ENCODE assay signal across 9 cellular contexts in genomic region chr15:70852501-70853269, GRCh38. TPM values are rescaled to one million over a fixed set of nuclear protein-coding genes. Genes with fewer than 3 reads are reported as not detected.
A peak's percentile ranks its signal among the peaks of the same experiment; 100 is the strongest.
DNase-seq lines count a peak whose midpoint lies in the region; ATAC-seq and TF ChIP-seq lines count a peak whose summit lies in the region.
"Had no signal": no experiment of that assay in that cellular context is flagged by ENCODE, and none has a peak within 500 bp of the region (broad histone marks: within the 10 kb centered on the region; RNA-seq: fewer than 3 reads in every experiment).

No MANE protein-coding gene starts in this region.

- TF ChIP-seq POLR2A in uterus (IDR thresholded peaks at IDR 0.05), result no peak

- intact Hi-C loops in Right ventricle myocardium inferior (cut with DNase I) (loop anchor here (2.0 kb wide), 1 partner anchor 18 kb away; no protein-coding TSS in a partner anchor), cardiac septum (cut with DNase I) (no loop called here), uterus (cut with DNase I; ENCODE audit: low total_unique reads) (no loop called here)

- TF ChIP-seq CTCF in lung (IDR thresholded peaks at IDR 0.05; ENCODE audit: control extremely low read depth, extremely low read depth) (no peak), uterus (IDR thresholded peaks at IDR 0.05) (no peak)

- DNase-seq in Right ventricle myocardium inferior (ENCODE audit: missing footprints) (no peak), cardiac septum (ENCODE audit: low spot score) (no peak), cerebellar cortex (ENCODE audit: low spot score) (peak; percentile 32), lung (ENCODE audit: low spot score) (no peak), uterus (no peak), KBM-7 (no peak)
- DNase-seq: DND-41 had no signal

- H3K9me3 ChIP-seq in lung (ENCODE audit: control insufficient read depth in 2 of 2, insufficient read depth in 1 of 2, low read length in 1 of 2), result no peaks in the 10 kb centered on the region
- H3K9me3 ChIP-seq in uterus, result no peaks in the 10 kb centered on the region

- H3K4me1 ChIP-seq in lung (ENCODE audit: control insufficient read depth in 2 of 2, insufficient read depth in 2 of 2, low read length in 2 of 2) (peaks cover 9 to 12% of the 10 kb centered on the region in 2 donors), uterus (peaks cover 0 to 5% of the 10 kb centered on the region in 2 donors)

- H3K27ac ChIP-seq in lung (ENCODE audit: low read depth in 1 of 2, low read length in 1 of 2) (peak overlapping the region; percentile 23 to 92), uterus (peak overlapping the region; percentile 87 to 97)

- peaks cover 0 to 3% of the 10 kb centered on the region in 2 donors for H3K36me3 ChIP-seq in lung (ENCODE audit: control insufficient read depth in 2 of 2, insufficient read depth in 2 of 2, low read length in 2 of 2)
- no peaks in the 10 kb centered on the region for H3K36me3 ChIP-seq in uterus

- WGBS in lung, 2 donors, result 56 to 72% methylated on average over 10 of the region's 10 CpGs

- H3K27me3 ChIP-seq in lung (ENCODE audit: control insufficient read depth, insufficient read depth) (no peaks in the 10 kb centered on the region), uterus (no peaks in the 10 kb centered on the region)

- H3K4me3 ChIP-seq in lung (no peak overlapping the region), uterus (peak overlapping the region; percentile 34 to 62)

- in situ Hi-C loops in KBM-7 (cut with MboI; ENCODE audit: low pct_unique_long_range_greater_than_20kb, low sequenced_read_pairs), result no loop called here

- ATAC-seq in Right ventricle myocardium inferior (peak; percentile 39), lung (ENCODE audit: insufficient read depth, low FRiP score) (no peak), GM21717 (IDR thresholded peaks at IDR 0.05; ENCODE audit: unreplicated experiment) (no peak), GM21381 (IDR thresholded peaks at IDR 0.05; ENCODE audit: unreplicated experiment) (no peak)

RNA-seq across cellular contexts. Expression of gene LARP6, which starts 1.3 kb away (rescaled TPM):
- total RNA-seq in Right ventricle myocardium inferior, result 55.7 TPM
- total RNA-seq in cardiac septum, result 37.8 TPM
- total RNA-seq in lung, result 1 to 10 TPM; 4.2 to 8.6 TPM
- polyA plus RNA-seq in lung, result 1 to 10 TPM; 5.0 to 8.7 TPM
- total RNA-seq in uterus, result 10 to 100 TPM; 11.9 to 59.4 (median 28.8) TPM

RNA-seq across cellular contexts. Expression of gene THAP10, which starts 39.5 kb away (rescaled TPM):
- total RNA-seq in Right ventricle myocardium inferior, result 3.7 TPM
- total RNA-seq in cardiac septum, result 3.5 TPM
- 1 to 10 TPM; 3.0 to 3.1 TPM for total RNA-seq in lung
- 1 to 10 TPM; 1.2 to 1.5 TPM for polyA plus RNA-seq in lung
- 1 to 10 TPM; 1.8 to 4.1 (median 2.0) TPM for total RNA-seq in uterus

RNA-seq across cellular contexts. Expression of gene LRRC49, which starts 39.9 kb away (rescaled TPM):
- total RNA-seq in Right ventricle myocardium inferior (70.9 TPM), cardiac septum (83.2 TPM), lung (10 to 100 TPM in 1 of 2 donors, 1 to 10 TPM in 1; 9.1 to 24.3 TPM), uterus (10 to 100 TPM; 13.8 to 48.7 (median 19.7) TPM)
- polyA plus RNA-seq in lung, result 1 to 10 TPM; 3.0 to 5.6 TPM
